23 cellular contexts compared by ENCODE assay signal in the genomic region with DNA sequence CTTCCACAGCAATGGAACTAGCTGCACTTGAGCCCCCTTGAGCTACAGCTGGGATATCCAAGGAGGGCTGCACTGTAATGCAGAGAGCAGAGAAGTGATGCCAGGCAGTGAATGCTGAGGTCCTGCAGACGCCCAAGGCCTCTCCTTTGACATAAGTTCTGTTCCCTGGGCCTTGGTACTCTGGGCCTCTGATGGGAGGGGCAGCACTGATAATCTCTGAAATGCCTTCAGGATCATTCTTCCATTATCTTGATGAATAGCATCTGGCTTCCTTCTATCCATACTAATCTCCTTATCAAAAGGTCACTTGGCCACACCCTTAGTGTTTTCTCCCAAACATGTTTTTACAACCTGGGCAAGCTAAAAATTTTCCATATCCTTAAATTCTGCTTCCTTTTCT. TPM values are rescaled to one million over a fixed set of nuclear protein-coding genes. Genes with fewer than 3 reads are reported as not detected.
DNase-seq lines count a peak whose midpoint lies in the region; ATAC-seq and TF ChIP-seq lines count a peak whose summit lies in the region.
"Had no signal": no experiment of that assay in that cellular context is flagged by ENCODE, and none has a peak within 500 bp of the region (broad histone marks: within the 10 kb centered on the region; RNA-seq: fewer than 3 reads in every experiment).

No MANE protein-coding gene starts in this region.

- H3K27me3 Mint-ChIP-seq in GM23338 (ENCODE audit: insufficient read depth, low read depth, poor library complexity) (peaks cover 3% of the 10 kb centered on the region), endodermal cell (ENCODE audit: insufficient read depth) (no peaks in the 10 kb centered on the region), neural progenitor cell (ENCODE audit: insufficient read depth, low read depth) (peaks cover under 1% of the 10 kb centered on the region)

- peaks cover 57% of the 10 kb centered on the region for H3K4me1 Mint-ChIP-seq in GM23338
- H3K4me1 Mint-ChIP-seq in endodermal cell, result peaks cover 21% of the 10 kb centered on the region
- H3K4me1 Mint-ChIP-seq in neural progenitor cell, result peaks cover 10% of the 10 kb centered on the region

- CTCF ChIA-PET in Panc1 (lab: Charles Lee), result no interaction called here

- intact Hi-C loops in Panc1 (cut with micrococcal nuclease; ENCODE audit: unreplicated experiment), result no loop called here

- in situ Hi-C loops in Panc1 (cut with HindIII; ENCODE audit: low pct_unique_long_range_greater_than_20kb, low sequenced_read_pairs), result no loop called here

- no peaks in the 10 kb centered on the region for H3K36me3 ChIP-seq in GM23338 (ENCODE audit: insufficient read depth)
- H3K36me3 ChIP-seq in Panc1 (ENCODE audit: control insufficient read depth, insufficient read depth, low read length), result no peaks in the 10 kb centered on the region
- peaks cover 31% of the 10 kb centered on the region for H3K36me3 ChIP-seq in endodermal cell (ENCODE audit: control insufficient read depth, insufficient read depth, low read length)
- H3K36me3 ChIP-seq in neural progenitor cell, result no peaks in the 10 kb centered on the region

- H3K4me1 ChIP-seq in GM23338 (ENCODE audit: insufficient read depth), result peaks cover 58% of the 10 kb centered on the region
- H3K4me1 ChIP-seq in Panc1 (ENCODE audit: control insufficient read depth, insufficient read depth, low read length), result no peaks in the 10 kb centered on the region
- peaks cover 6% of the 10 kb centered on the region for H3K4me1 ChIP-seq in endodermal cell (ENCODE audit: control insufficient read depth, insufficient read depth, low read length)
- H3K4me1 ChIP-seq in neural progenitor cell, result peaks cover 15% of the 10 kb centered on the region

- H3K27me3 ChIP-seq in GM23338 (ENCODE audit: insufficient read depth) (no peaks in the 10 kb centered on the region), Panc1 (ENCODE audit: control insufficient read depth, insufficient read depth, low read length) (no peaks in the 10 kb centered on the region), endodermal cell (ENCODE audit: control insufficient read depth, insufficient read depth, low read length, poor library complexity, severe bottlenecking) (no peaks in the 10 kb centered on the region), neural progenitor cell (no peaks in the 10 kb centered on the region)

- peaks cover 98% of the 10 kb centered on the region for H3K79me2 ChIP-seq in GM23338 (replicated peaks; ENCODE audit: insufficient read depth)
- H3K79me2 ChIP-seq in neural progenitor cell (ENCODE audit: low read depth), result peaks cover 81% of the 10 kb centered on the region

- ATAC-seq in GM23338 (no peak), Panc1 (peak; percentile 36; the same call in 1 of the 2 replicates), HG03469 (IDR thresholded peaks at IDR 0.05; ENCODE audit: unreplicated experiment) (no peak)

- TF ChIP-seq CTCF in GM23338 (conservative IDR thresholded peaks at IDR 0.05; ENCODE audit: low read depth in 2 of 2) (no peak), Panc1 (IDR thresholded peaks at IDR 0.05) (no peak), endodermal cell (conservative IDR thresholded peaks at IDR 0.05) (no peak), neural progenitor cell (IDR thresholded peaks at IDR 0.05) (no peak)

- BruUV-seq in Panc1 (replicated peaks; lab: Mats Ljungman, UMichigan), result no TSS peak

- POLR2A ChIA-PET in Panc1 (lab: Charles Lee), result no interaction called here

- no peaks in the 10 kb centered on the region for H3K9me2 ChIP-seq in GM23338 (ENCODE audit: insufficient read depth)

- H3K9ac ChIP-seq in endodermal cell (ENCODE audit: extremely low read depth, low read length, poor library complexity, severe bottlenecking), result no peak overlapping the region
- H3K9ac ChIP-seq in neural progenitor cell, result no peak overlapping the region

- H2AFZ ChIP-seq in GM23338 (no peak overlapping the region), neural progenitor cell (replicated peaks) (no peak overlapping the region)

- H3K4me3 Mint-ChIP-seq in GM23338, result no peak overlapping the region
- no peak overlapping the region for H3K4me3 Mint-ChIP-seq in endodermal cell
- no peak overlapping the region for H3K4me3 Mint-ChIP-seq in neural progenitor cell
- H3K4me3 Mint-ChIP-seq: CD4-positive, alpha-beta memory T cell had no signal

- H3K4me2 ChIP-seq in GM23338 (peak overlapping the region; percentile 56), neural progenitor cell (peak overlapping the region; percentile 27)

- H3K9me3 Mint-ChIP-seq in GM23338, result peaks cover 38% of the 10 kb centered on the region
- H3K9me3 Mint-ChIP-seq in endodermal cell, result peaks cover 14% of the 10 kb centered on the region
- peaks cover 60% of the 10 kb centered on the region for H3K9me3 Mint-ChIP-seq in neural progenitor cell

- H3K9me3 ChIP-seq in Panc1 (ENCODE audit: control insufficient read depth, insufficient read depth, low read depth, low read length), result no peaks in the 10 kb centered on the region
- H3K9me3 ChIP-seq in endodermal cell (ENCODE audit: control insufficient read depth, low read length), result peaks cover 6% of the 10 kb centered on the region
- H3K9me3 ChIP-seq in neural progenitor cell (ENCODE audit: low read depth), result no peaks in the 10 kb centered on the region
- H3K9me3 ChIP-seq: Caco-2 had no signal

- H3K27ac Mint-ChIP-seq in GM23338 (0 out of 2 replicates have a peak overlapping the region, but pooled peaks have one; percentile 27), endodermal cell (no peak overlapping the region), neural progenitor cell (no peak overlapping the region)
- H3K27ac Mint-ChIP-seq: CD4-positive, alpha-beta memory T cell had no signal

- no peaks in the 10 kb centered on the region for H3F3A ChIP-seq in GM23338 (replicated peaks; ENCODE audit: low read depth)
- no peaks in the 10 kb centered on the region for H3F3A ChIP-seq in neural progenitor cell (ENCODE audit: low read depth)

- H3K27ac ChIP-seq in GM23338 (ENCODE audit: low read depth), result no peak overlapping the region; the same call in 1 of the 2 replicates
- no peak overlapping the region for H3K27ac ChIP-seq in Panc1 (ENCODE audit: low read length)
- H3K27ac ChIP-seq in endodermal cell (ENCODE audit: low read depth, low read length), result no peak overlapping the region
- no peak overlapping the region for H3K27ac ChIP-seq in neural progenitor cell
- H3K27ac ChIP-seq: RWPE1 had no signal

- 74 to 75% methylated on average over 1 of the region's 1 CpG for WGBS in endodermal cell (ENCODE audit: insufficient coverage in 1 of 2, insufficient read length in 1 of 2), 2 experiments

- H4K20me1 ChIP-seq in GM23338 (replicated peaks; ENCODE audit: insufficient read depth) (peaks cover 45% of the 10 kb centered on the region), neural progenitor cell (ENCODE audit: low read depth) (peaks cover 32% of the 10 kb centered on the region)

- H3K4me3 ChIP-seq in GM23338 (no peak overlapping the region), Panc1 (ENCODE audit: low read depth in 2 of 2, low read length in 2 of 2) (no peak overlapping the region), endodermal cell (ENCODE audit: low read length) (peak overlapping the region; percentile 30), neural progenitor cell (no peak overlapping the region)

- DNase-seq in GM23338 (ENCODE audit: low spot score), result no peak
- no peak for DNase-seq in Panc1 (ENCODE audit: low read depth, low spot score)
- no peak for DNase-seq in endodermal cell
- no peak for DNase-seq in neural progenitor cell (ENCODE audit: low spot score)
- DNase-seq in SHP77 treated with DMSO at 0.1 percent for 48 hours (lab: John Stamatoyannopoulos, UW), result no peak
- no peak for DNase-seq in DMS53 (lab: John Stamatoyannopoulos, UW)
- DNase-seq in activated CD4-positive, alpha-beta T cell treated with anti-CD3 and anti-CD28 coated beads for 1 hour, result no peak
- DNase-seq: Caco-2; CD4-positive, alpha-beta memory T cell; DND-41; H7; KBM-7; MV-4-11; NCI-H1105; NCI-H146; NCI-H1930; NCI-H2107; NCI-H446; NCI-H524 treated with DMSO at 0.1 percent for 48 hours; NCI-H774; SHP77 had no signal

- H3K36me3 Mint-ChIP-seq in GM23338 (ENCODE audit: low read depth), result peaks cover 59% of the 10 kb centered on the region
- H3K36me3 Mint-ChIP-seq in endodermal cell (ENCODE audit: low read depth), result peaks cover 44% of the 10 kb centered on the region
- peaks cover 71% of the 10 kb centered on the region for H3K36me3 Mint-ChIP-seq in neural progenitor cell

TF ChIP-seq in GM23338, 12 proteins besides CTCF, POLR2A, EP300 and RAD21:
- TF ChIP-seq STAT1 (IDR thresholded peaks at IDR 0.05; ENCODE audit: unreplicated experiment) (no peak), ZNF331 (CRISPR knock-in tag; IDR thresholded peaks at IDR 0.05; ENCODE audit: low read depth) (no peak)
TF ChIP-seq in GM23338: peak in this region for 0.

RNA-seq across cellular contexts. Expression of gene GRB10, which starts 6.9 kb away (rescaled TPM):
- 145 and 154 TPM in 2 replicates for total RNA-seq in GM23338 (2014; rRNA removed; shearing (Covaris generic))
- 35.0 and 35.2 TPM in 2 replicates for polyA plus RNA-seq in GM23338 (2016; fragmentation: Nextera tagmentation; extraction: Ambion mirVana)
- total RNA-seq in Panc1 (2021; ENCODE audit: unreplicated experiment), result 38.3 TPM
- polyA plus RNA-seq in Panc1 (2012; ENCODE audit: insufficient read length), result 27.7 TPM
- 10 to 100 TPM; 71.9 to 97.5 TPM for total RNA-seq in endodermal cell
- polyA plus RNA-seq in endodermal cell (2013, experiment 1 of 2), result 61.1 TPM
- 56.3 TPM for polyA plus RNA-seq in endodermal cell (2013, experiment 2 of 2)
- total RNA-seq in neural progenitor cell (ENCODE audit: low replicate concordance), result 33.9 and 53.9 TPM in 2 replicates
